Comparison of ENCODE assay signal across 1 cellular context in the genomic region with DNA sequence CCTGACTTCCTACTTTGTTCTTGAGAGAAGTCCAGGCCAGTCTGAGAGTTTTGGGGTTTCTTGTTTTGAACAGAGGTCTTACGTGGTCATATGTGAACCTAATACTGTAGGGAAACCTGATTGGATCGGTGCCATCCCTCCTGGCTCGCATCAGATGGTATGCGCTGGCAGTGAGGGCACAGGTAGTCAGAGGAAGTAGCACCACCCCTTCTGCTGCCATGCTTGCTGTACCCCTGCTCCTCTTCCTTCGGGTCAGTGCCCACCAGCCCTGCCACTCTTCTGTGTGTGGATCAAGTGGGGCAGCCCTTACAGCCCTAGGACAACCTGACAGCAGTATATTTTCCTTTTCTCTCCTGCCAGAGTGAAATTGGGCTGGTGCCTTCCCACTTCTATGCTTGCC.
TF ChIP-seq lines count a peak whose summit lies in the region.

No MANE protein-coding gene starts in this region.

TF ChIP-seq in HEK293, 187 proteins besides CTCF, POLR2A, EP300 and RAD21:
- TF ChIP-seq, protein P1, sequence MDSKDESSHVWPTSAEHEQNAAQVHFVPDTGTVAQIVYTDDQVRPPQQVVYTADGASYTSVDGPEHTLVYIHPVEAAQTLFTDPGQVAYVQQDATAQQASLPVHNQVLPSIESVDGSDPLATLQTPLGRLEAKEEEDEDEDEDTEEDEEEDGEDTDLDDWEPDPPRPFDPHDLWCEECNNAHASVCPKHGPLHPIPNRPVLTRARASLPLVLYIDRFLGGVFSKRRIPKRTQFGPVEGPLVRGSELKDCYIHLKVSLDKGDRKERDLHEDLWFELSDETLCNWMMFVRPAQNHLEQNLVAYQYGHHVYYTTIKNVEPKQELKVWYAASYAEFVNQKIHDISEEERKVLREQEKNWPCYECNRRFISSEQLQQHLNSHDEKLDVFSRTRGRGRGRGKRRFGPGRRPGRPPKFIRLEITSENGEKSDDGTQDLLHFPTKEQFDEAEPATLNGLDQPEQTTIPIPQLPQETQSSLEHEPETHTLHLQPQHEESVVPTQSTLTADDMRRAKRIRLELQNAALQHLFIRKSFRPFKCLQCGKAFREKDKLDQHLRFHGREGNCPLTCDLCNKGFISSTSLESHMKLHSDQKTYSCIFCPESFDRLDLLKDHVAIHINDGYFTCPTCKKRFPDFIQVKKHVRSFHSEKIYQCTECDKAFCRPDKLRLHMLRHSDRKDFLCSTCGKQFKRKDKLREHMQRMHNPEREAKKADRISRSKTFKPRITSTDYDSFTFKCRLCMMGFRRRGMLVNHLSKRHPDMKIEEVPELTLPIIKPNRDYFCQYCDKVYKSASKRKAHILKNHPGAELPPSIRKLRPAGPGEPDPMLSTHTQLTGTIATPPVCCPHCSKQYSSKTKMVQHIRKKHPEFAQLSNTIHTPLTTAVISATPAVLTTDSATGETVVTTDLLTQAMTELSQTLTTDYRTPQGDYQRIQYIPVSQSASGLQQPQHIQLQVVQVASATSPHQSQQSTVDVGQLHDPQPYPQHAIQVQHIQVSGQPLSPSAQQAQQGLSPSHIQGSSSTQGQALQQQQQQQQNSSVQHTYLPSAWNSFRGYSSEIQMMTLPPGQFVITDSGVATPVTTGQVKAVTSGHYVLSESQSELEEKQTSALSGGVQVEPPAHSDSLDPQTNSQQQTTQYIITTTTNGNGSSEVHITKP (tag by site-specific recombination; IDR thresholded peaks at IDR 0.05) = peak; percentile 79
- TF ChIP-seq ZNF48 (tag by site-specific recombination; IDR thresholded peaks at IDR 0.05) = no peak
